In genomic region chr2:39782591-39782990, GRCh38 we compare ENCODE assay signal across 14 cellular contexts.
"Had no signal": no experiment of that assay in that cellular context is flagged by ENCODE, and none has a peak within 500 bp of the region (broad histone marks: within the 10 kb centered on the region; RNA-seq: fewer than 3 reads in every experiment).

No MANE protein-coding gene starts in this region.

- DNase-seq: activated CD4-positive, alpha-beta T cell treated with anti-CD3 and anti-CD28 coated beads, Interleukin-2, amount 50 U/mL, for 4 hours; activated gamma-delta T cell treated with Interleukin-2 at 50 U/mL for 16 hours; activated T-cell treated with anti-CD3 and anti-CD28 coated beads, Interleukin-2, amount 50 U/mL, for 1 hour; aorta; kidney; left ventricle myocardium inferior; occipital lobe; right cardiac atrium; tibial artery had no signal

- H3K4me3 ChIP-seq: gastroesophageal sphincter, left ventricle myocardium inferior, tibial artery had no signal

- ATAC-seq: gastroesophageal sphincter; natural killer cell treated with Interleukin-12 subunit alpha and Interleukin-12 subunit beta and Interleukin-15 and Interleukin-18, amount 100 ng/mL, for 72 hours; right cardiac atrium; stimulated activated memory B cell treated with anti-CD40 and anti-IgM and Interleukin-4, amounts not matched to agents 10 μg/mL and 1 μg/mL and 100 μg/mL, for 72 hours had no signal

- FAIRE-seq: bronchial epithelial cell, kidney, TTC549 had no signal

- H3K36me3 ChIP-seq: gastroesophageal sphincter, left ventricle myocardium inferior, tibial artery had no signal

- H3K27ac ChIP-seq: gastroesophageal sphincter, left ventricle myocardium inferior, tibial artery had no signal

- H3K9me3 ChIP-seq: gastroesophageal sphincter, left ventricle myocardium inferior, tibial artery had no signal

- H3K27me3 ChIP-seq: gastroesophageal sphincter, tibial artery had no signal
